ENCODE assay signal across 2 cellular contexts in the genomic region with DNA sequence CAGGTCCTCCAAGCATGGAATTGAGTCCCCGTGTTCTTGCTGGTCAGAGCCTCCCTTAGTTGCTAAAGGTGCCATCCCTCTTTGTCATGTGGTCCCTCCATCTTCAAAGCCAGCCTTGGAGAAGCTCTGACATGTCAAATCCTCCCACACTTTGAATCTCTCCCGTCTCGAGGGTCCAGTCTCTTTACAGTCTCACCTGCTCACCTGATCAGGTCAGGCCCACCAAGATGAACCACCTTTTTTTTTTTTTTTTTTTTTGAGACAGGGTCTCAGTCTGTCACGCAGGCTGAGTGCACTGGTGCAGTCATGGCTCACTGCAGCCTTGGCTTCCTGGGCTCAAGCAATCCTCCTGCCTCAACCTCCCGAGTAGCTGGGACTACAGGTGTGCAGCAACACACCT.
A peak's percentile ranks its signal among the peaks of the same experiment; 100 is the strongest.
TF ChIP-seq lines count a peak whose summit lies in the region.

No MANE protein-coding gene starts in this region.

TF ChIP-seq in HEK293, 187 proteins besides CTCF, POLR2A, EP300 and RAD21:
- TF ChIP-seq ZNF521 (tag by site-specific recombination; IDR thresholded peaks at IDR 0.05) (no peak), ZNF10 (tag by site-specific recombination; IDR thresholded peaks at IDR 0.05) (peak; percentile 97), ZNF843 (tag by site-specific recombination; IDR thresholded peaks at IDR 0.05) (no peak), ZNF513 (tag by site-specific recombination; IDR thresholded peaks at IDR 0.05) (no peak), ZNF112 (tag by site-specific recombination; IDR thresholded peaks at IDR 0.05) (no peak), ZBTB1 (tag by site-specific recombination; IDR thresholded peaks at IDR 0.05) (no peak), ZNF837 (tag by site-specific recombination; IDR thresholded peaks at IDR 0.05) (no peak), MEIS1 (CRISPR knock-in tag; IDR thresholded peaks at IDR 0.05; ENCODE audit: borderline replicate concordance) (no peak)

TF ChIP-seq in K562, 482 proteins besides CTCF, POLR2A, EP300 and RAD21:
- TF ChIP-seq ZNF134 (CRISPR knock-in tag; conservative IDR thresholded peaks at IDR 0.05), result peak; percentile 88
- TF ChIP-seq AFF4 (CRISPR knock-in tag; IDR thresholded peaks at IDR 0.05), result no peak
- TF ChIP-seq ZNF280A (IDR thresholded peaks at IDR 0.05; ENCODE audit: low read depth, partially characterized antibody), result no peak
